ENCODE assay signal across 29 cellular contexts in genomic region chr13:43653980-43654379, GRCh38.
"Had no signal": no experiment of that assay in that cellular context is flagged by ENCODE, and none has a peak within 500 bp of the region (broad histone marks: within the 10 kb centered on the region; RNA-seq: fewer than 3 reads in every experiment).

No MANE protein-coding gene starts in this region.

- H3K4me3 Mint-ChIP-seq: stimulated activated effector memory CD8-positive, alpha-beta T cell treated with anti-CD3 and anti-CD28 coated beads, Interleukin-12 subunit alpha, Interleukin-12 subunit beta, amount 100 ng/mL, for 72 hours; stimulated activated memory B cell treated with anti-CD40 and anti-IgM and Interleukin-4, amounts not matched to agents 10 μg/mL and 1 μg/mL and 100 μg/mL, for 72 hours; stimulated activated naive B cell treated with anti-CD40 and anti-IgM and Interleukin-4, amounts not matched to agents 10 μg/mL and 1 μg/mL and 100 μg/mL, for 72 hours; stimulated activated naive CD8-positive, alpha-beta T cell treated with anti-CD3 and anti-CD28 coated beads, Interleukin-15, amount 100 ng/mL, for 72 hours; stimulated activated naive CD8-positive, alpha-beta T cell treated with anti-CD3 and anti-CD28 coated beads, Interleukin-15, Interleukin-2, amounts not matched to agents 100 ng/mL and 50 ng/mL, for 24 hours; type B pancreatic cell had no signal

- H3K4me1 Mint-ChIP-seq: stimulated activated effector memory CD8-positive, alpha-beta T cell treated with anti-CD3 and anti-CD28 coated beads, Interleukin-12 subunit alpha, Interleukin-12 subunit beta, amount 100 ng/mL, for 72 hours; stimulated activated memory B cell treated with anti-CD40 and anti-IgM and Interleukin-4, amounts not matched to agents 10 μg/mL and 1 μg/mL and 100 μg/mL, for 72 hours; stimulated activated naive B cell treated with anti-CD40 and anti-IgM and Interleukin-4, amounts not matched to agents 10 μg/mL and 1 μg/mL and 100 μg/mL, for 72 hours; stimulated activated naive CD8-positive, alpha-beta T cell treated with anti-CD3 and anti-CD28 coated beads, Interleukin-15, amount 100 ng/mL, for 72 hours had no signal

- FAIRE-seq: urothelium cell line had no signal

- ATAC-seq: stimulated activated effector memory CD8-positive, alpha-beta T cell treated with anti-CD3 and anti-CD28 coated beads, Interleukin-12 subunit alpha, Interleukin-12 subunit beta, amount 100 ng/mL, for 72 hours; stimulated activated memory B cell treated with anti-CD40 and anti-IgM and Interleukin-4, amounts not matched to agents 10 μg/mL and 1 μg/mL and 100 μg/mL, for 72 hours; stimulated activated naive B cell treated with anti-CD40 and anti-IgM and Interleukin-4, amounts not matched to agents 10 μg/mL and 1 μg/mL and 100 μg/mL, for 72 hours; stimulated activated naive CD8-positive, alpha-beta T cell treated with anti-CD3 and anti-CD28 coated beads, Interleukin-15, amount 100 ng/mL, for 72 hours; stimulated activated naive CD8-positive, alpha-beta T cell treated with anti-CD3 and anti-CD28 coated beads, Interleukin-15, Interleukin-2, amounts not matched to agents 100 U/mL and 50 U/mL, for 24 hours; upper lobe of right lung had no signal

- DNase-seq: stimulated activated CD4-positive, alpha-beta T cell treated with anti-CD3 and anti-CD28 coated beads, Interleukin-2, amount 100 ng/mL, for 48 hours; stimulated activated CD4-positive, alpha-beta T cell treated with anti-CD3 and anti-CD28 coated beads, Interleukin-4, amount 100 ng/mL, for 1 hour; stimulated activated CD4-positive, alpha-beta T cell treated with anti-CD3 and anti-CD28 coated beads, Interleukin-4, amount 100 ng/mL, for 24 hours; stimulated activated CD4-positive, alpha-beta T cell treated with anti-CD3 and anti-CD28 coated beads, Interleukin-4, amount 100 ng/mL, for 4 hours; stimulated activated CD8-positive, alpha-beta memory T cell treated with anti-CD3 and anti-CD28 coated beads, Interleukin-4, amount 100 ng/mL, for 48 hours; stimulated activated naive B cell treated with anti-CD40 and anti-IgM and Interleukin-4, amounts not matched to agents 10 μg/mL and 1 μg/mL and 100 μg/mL, for 72 hours; stimulated activated naive CD4-positive, alpha-beta T cell; stimulated activated naive CD4-positive, alpha-beta T cell treated with Interleukin-2 at 50 U/mL for 16 hours; stimulated activated naive CD8-positive, alpha-beta T cell treated with anti-CD3 and anti-CD28 coated beads, Interleukin-15, amount 100 ng/mL, for 72 hours; stimulated activated naive CD8-positive, alpha-beta T cell treated with anti-CD3 and anti-CD28 coated beads, Interleukin-15, Interleukin-2, amounts not matched to agents 100 U/mL and 50 U/mL, for 24 hours; stomach; substantia nigra; testis; thyroid gland; tibial artery; transverse colon; trophoblast cell; upper lobe of left lung; upper lobe of right lung; uterus had no signal

- H3K36me3 Mint-ChIP-seq: stimulated activated effector memory CD8-positive, alpha-beta T cell treated with anti-CD3 and anti-CD28 coated beads, Interleukin-12 subunit alpha, Interleukin-12 subunit beta, amount 100 ng/mL, for 72 hours; stimulated activated memory B cell treated with anti-CD40 and anti-IgM and Interleukin-4, amounts not matched to agents 10 μg/mL and 1 μg/mL and 100 μg/mL, for 72 hours; stimulated activated naive B cell treated with anti-CD40 and anti-IgM and Interleukin-4, amounts not matched to agents 10 μg/mL and 1 μg/mL and 100 μg/mL, for 72 hours; type B pancreatic cell had no signal

- H3K9me3 Mint-ChIP-seq: stimulated activated effector memory CD8-positive, alpha-beta T cell treated with anti-CD3 and anti-CD28 coated beads, Interleukin-12 subunit alpha, Interleukin-12 subunit beta, amount 100 ng/mL, for 72 hours; stimulated activated memory B cell treated with anti-CD40 and anti-IgM and Interleukin-4, amounts not matched to agents 10 μg/mL and 1 μg/mL and 100 μg/mL, for 72 hours; stimulated activated naive B cell treated with anti-CD40 and anti-IgM and Interleukin-4, amounts not matched to agents 10 μg/mL and 1 μg/mL and 100 μg/mL, for 72 hours; stimulated activated naive CD8-positive, alpha-beta T cell treated with anti-CD3 and anti-CD28 coated beads, Interleukin-15, amount 100 ng/mL, for 72 hours; stimulated activated naive CD8-positive, alpha-beta T cell treated with anti-CD3 and anti-CD28 coated beads, Interleukin-15, Interleukin-2, amounts not matched to agents 100 ng/mL and 50 ng/mL, for 24 hours; type B pancreatic cell had no signal

- H3K27ac Mint-ChIP-seq: stimulated activated effector memory CD8-positive, alpha-beta T cell treated with anti-CD3 and anti-CD28 coated beads, Interleukin-12 subunit alpha, Interleukin-12 subunit beta, amount 100 ng/mL, for 72 hours; stimulated activated memory B cell treated with anti-CD40 and anti-IgM and Interleukin-4, amounts not matched to agents 10 μg/mL and 1 μg/mL and 100 μg/mL, for 72 hours; stimulated activated naive B cell treated with anti-CD40 and anti-IgM and Interleukin-4, amounts not matched to agents 10 μg/mL and 1 μg/mL and 100 μg/mL, for 72 hours; stimulated activated naive CD8-positive, alpha-beta T cell treated with anti-CD3 and anti-CD28 coated beads, Interleukin-15, amount 100 ng/mL, for 72 hours; stimulated activated naive CD8-positive, alpha-beta T cell treated with anti-CD3 and anti-CD28 coated beads, Interleukin-15, Interleukin-2, amounts not matched to agents 100 ng/mL and 50 ng/mL, for 24 hours; type B pancreatic cell had no signal

- H3K27me3 ChIP-seq: stomach, suprapubic skin, testis, thyroid gland, tibial artery, tibial nerve, transverse colon, upper lobe of left lung, upper lobe of right lung, uterus, vagina had no signal

- H3K36me3 ChIP-seq: stomach, suprapubic skin, thoracic aorta, thyroid gland, tibial artery, tibial nerve, transverse colon, upper lobe of left lung, upper lobe of right lung, uterus, vagina had no signal

- H3K27ac ChIP-seq: stomach, suprapubic skin, testis, thoracic aorta, thyroid gland, tibial artery, tibial nerve, transverse colon, upper lobe of left lung, upper lobe of right lung, uterus, vagina had no signal

- H3K9me3 ChIP-seq: stomach, suprapubic skin, testis, thoracic aorta, thyroid gland, tibial artery, tibial nerve, transverse colon, upper lobe of left lung, upper lobe of right lung, uterus, vagina had no signal

- H3K4me1 ChIP-seq: stomach, suprapubic skin, testis, thyroid gland, tibial artery, tibial nerve, transverse colon, upper lobe of left lung, upper lobe of right lung, uterus, vagina had no signal

- H3K4me3 ChIP-seq: stomach, suprapubic skin, testis, thoracic aorta, thyroid gland, tibial artery, tibial nerve, transverse colon, upper lobe of left lung, upper lobe of right lung, uterus, vagina had no signal
